8 cellular contexts compared by ENCODE assay signal in the genomic region with DNA sequence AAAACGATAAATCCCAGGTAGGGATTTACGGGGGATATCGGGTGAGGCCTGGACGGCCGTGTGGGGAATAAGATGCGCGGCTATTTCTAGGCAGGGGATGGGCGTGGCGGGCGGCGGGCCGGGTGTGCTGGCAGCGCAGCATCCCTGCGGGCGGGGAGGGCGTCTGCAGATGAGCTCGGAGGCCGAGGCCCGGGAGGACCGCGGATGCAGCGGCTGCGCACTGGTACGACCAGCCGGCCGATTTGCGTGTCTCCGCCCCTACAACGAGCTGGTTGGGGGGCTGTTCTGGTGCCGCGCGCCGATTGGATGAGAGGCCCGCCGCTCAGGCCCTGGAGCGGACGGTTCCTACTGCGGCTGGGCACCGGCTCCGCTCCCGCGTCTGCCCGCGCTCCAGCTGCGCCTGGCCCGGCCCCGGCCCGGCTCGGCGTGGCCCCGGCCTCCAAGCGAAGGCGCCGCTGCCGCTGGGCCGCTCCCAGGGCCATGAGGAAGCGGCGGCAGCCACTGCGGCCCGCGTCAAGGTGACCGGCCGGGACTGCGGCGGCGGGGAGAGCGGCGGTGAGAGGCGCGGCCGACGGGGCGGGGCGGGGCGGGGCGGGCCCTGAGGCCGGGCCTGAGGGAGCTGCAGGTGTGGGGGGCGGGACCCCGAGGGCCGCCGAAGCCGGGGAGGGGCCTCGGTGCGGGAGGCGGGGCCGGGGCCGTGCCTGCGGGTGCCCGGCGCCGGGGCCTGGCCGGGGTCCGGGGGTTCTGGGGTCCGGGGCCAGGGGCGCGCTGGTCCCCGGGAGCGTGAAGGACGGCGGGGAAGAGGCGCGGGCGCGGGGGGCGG. TPM values are rescaled to one million over a fixed set of nuclear protein-coding genes. Genes with fewer than 3 reads are reported as not detected.
A peak's percentile ranks its signal among the peaks of the same experiment; 100 is the strongest.
DNase-seq lines count a peak whose midpoint lies in the region; ATAC-seq and TF ChIP-seq lines count a peak whose summit lies in the region.

A gene with protein sequence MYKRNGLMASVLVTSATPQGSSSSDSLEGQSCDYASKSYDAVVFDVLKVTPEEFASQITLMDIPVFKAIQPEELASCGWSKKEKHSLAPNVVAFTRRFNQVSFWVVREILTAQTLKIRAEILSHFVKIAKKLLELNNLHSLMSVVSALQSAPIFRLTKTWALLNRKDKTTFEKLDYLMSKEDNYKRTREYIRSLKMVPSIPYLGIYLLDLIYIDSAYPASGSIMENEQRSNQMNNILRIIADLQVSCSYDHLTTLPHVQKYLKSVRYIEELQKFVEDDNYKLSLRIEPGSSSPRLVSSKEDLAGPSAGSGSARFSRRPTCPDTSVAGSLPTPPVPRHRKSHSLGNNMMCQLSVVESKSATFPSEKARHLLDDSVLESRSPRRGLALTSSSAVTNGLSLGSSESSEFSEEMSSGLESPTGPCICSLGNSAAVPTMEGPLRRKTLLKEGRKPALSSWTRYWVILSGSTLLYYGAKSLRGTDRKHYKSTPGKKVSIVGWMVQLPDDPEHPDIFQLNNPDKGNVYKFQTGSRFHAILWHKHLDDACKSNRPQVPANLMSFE (plus strand): TSS at position 325 of the 823 bp plus-strand sequence. CDS start 47,508 bp downstream, outside the sequence.

- no peaks in the 10 kb centered on the region for H3K27me3 ChIP-seq in ascending aorta
- H3K27me3 ChIP-seq in right cardiac atrium (ENCODE audit: control insufficient read depth, insufficient read depth): no peaks in the 10 kb centered on the region
- no peaks in the 10 kb centered on the region for H3K27me3 ChIP-seq in psoas muscle (ENCODE audit: insufficient read depth in 3 of 3, low read length in 2 of 3)

- TF ChIP-seq CTCF in ascending aorta (IDR thresholded peaks at IDR 0.05) (no peak), psoas muscle (IDR thresholded peaks at IDR 0.05) (no peak)

- H3K4me1 ChIP-seq in ascending aorta: peaks cover 0 to 5% of the 10 kb centered on the region in 2 donors
- peaks cover 3% of the 10 kb centered on the region for H3K4me1 ChIP-seq in right cardiac atrium (ENCODE audit: control insufficient read depth, insufficient read depth, low read length)
- H3K4me1 ChIP-seq in psoas muscle: peaks cover 3% of the 10 kb centered on the region
- no peaks in the 10 kb centered on the region for H3K4me1 ChIP-seq in urinary bladder (ENCODE audit: insufficient read depth)

- TF ChIP-seq POLR2A in GM18505 (IDR thresholded peaks at IDR 0.05; ENCODE audit: borderline replicate concordance, extremely low read depth, insufficient read depth, insufficient read length): peak; percentile 51

- H3K4me3 ChIP-seq in ascending aorta (peak within 1 kb of the TSS; percentile 74 to 77), right cardiac atrium (ENCODE audit: low read length) (peak within 1 kb of the TSS; percentile 89), psoas muscle (peak within 1 kb of the TSS; percentile 68), urinary bladder (ENCODE audit: low read depth, low read length) (peak within 1 kb of the TSS; percentile 92)

- WGBS in right cardiac atrium: under 1% methylated on average over 104 of the region's 105 CpGs
- 0 to 1% (median 1%) methylated on average over 52 to 104 of the region's 105 CpGs for WGBS in psoas muscle, 3 donors
- under 1% methylated on average over 104 of the region's 105 CpGs for WGBS in urinary bladder

- H3K9me3 ChIP-seq in ascending aorta (no peaks in the 10 kb centered on the region), right cardiac atrium (ENCODE audit: control insufficient read depth, low read length) (no peaks in the 10 kb centered on the region), psoas muscle (no peaks in the 10 kb centered on the region)

- H3K36me3 ChIP-seq in ascending aorta (no peaks in the 10 kb centered on the region), psoas muscle (ENCODE audit: insufficient read depth in 1 of 2, low read depth in 1 of 2) (no peaks in the 10 kb centered on the region), urinary bladder (ENCODE audit: insufficient read depth) (no peaks in the 10 kb centered on the region)

- peak; percentile 96 for ATAC-seq in GM18505 (IDR thresholded peaks at IDR 0.05; ENCODE audit: unreplicated experiment)
- peak; percentile 96 for ATAC-seq in HG02970 (IDR thresholded peaks at IDR 0.05; ENCODE audit: low FRiP score, unreplicated experiment)
- peak; percentile 99 for ATAC-seq in right cardiac atrium
- ATAC-seq in psoas muscle: peak; percentile 99 to 100 (median 100)

- peak; percentile 46 for DNase-seq in NCI-H187 treated with DMSO at 0.1 percent for 48 hours (lab: John Stamatoyannopoulos, UW)
- peak; percentile 70 to 91 (median 85) for DNase-seq in T-helper 2 cell
- peak; percentile 59 to 97 for DNase-seq in ascending aorta (ENCODE audit: low spot score in 2 of 2)
- peak; percentile 97 to 98 (median 98) for DNase-seq in right cardiac atrium
- DNase-seq in psoas muscle: peak; percentile 96 to 98

- intact Hi-C loops in ascending aorta (cut with DNase I) (loop anchor here (2.0 kb wide), 1 partner anchor 54 kb away; a partner anchor contains a TSS), right cardiac atrium (cut with DNase I) (no loop called here), psoas muscle (cut with DNase I) (loop anchor here in 1 of 2 donors (5.0 kb wide), 1 partner anchor 52 kb away; a partner anchor contains a TSS)

- H3K27ac ChIP-seq in ascending aorta (peak within 1 kb of the TSS in 1 of 2 donors; percentile 79), right cardiac atrium (ENCODE audit: low read length) (peak within 1 kb of the TSS; percentile 72), psoas muscle (peak within 1 kb of the TSS; percentile 77), urinary bladder (ENCODE audit: low read depth) (peak within 1 kb of the TSS; percentile 55)

RNA-seq across cellular contexts. Expression of the gene that starts here (rescaled TPM):
- total RNA-seq in ascending aorta (9.8 TPM), right cardiac atrium (10 to 100 TPM; 11.9 to 19.5 (median 17.5) TPM), psoas muscle (1 to 10 TPM; 5.3 to 7.7 (median 5.7) TPM), urinary bladder (21.8 TPM)
- polyA plus RNA-seq in right cardiac atrium (10.8 TPM), psoas muscle (1 to 10 TPM; 3.9 to 6.0 (median 4.1) TPM), urinary bladder (8.9 TPM)

Comparison
In these comparisons a context has a peak if more than half of its experiments do, and no peak if none do; other contexts are left out.
1. DNase-seq: peak in every context shown above with its lines; median percentile 98 in right cardiac atrium; 97 in psoas muscle; 85 in T-helper 2 cell; 78 in ascending aorta; 46 in NCI-H187 treated with DMSO at 0.1 percent for 48 hours.